In the genomic region with DNA sequence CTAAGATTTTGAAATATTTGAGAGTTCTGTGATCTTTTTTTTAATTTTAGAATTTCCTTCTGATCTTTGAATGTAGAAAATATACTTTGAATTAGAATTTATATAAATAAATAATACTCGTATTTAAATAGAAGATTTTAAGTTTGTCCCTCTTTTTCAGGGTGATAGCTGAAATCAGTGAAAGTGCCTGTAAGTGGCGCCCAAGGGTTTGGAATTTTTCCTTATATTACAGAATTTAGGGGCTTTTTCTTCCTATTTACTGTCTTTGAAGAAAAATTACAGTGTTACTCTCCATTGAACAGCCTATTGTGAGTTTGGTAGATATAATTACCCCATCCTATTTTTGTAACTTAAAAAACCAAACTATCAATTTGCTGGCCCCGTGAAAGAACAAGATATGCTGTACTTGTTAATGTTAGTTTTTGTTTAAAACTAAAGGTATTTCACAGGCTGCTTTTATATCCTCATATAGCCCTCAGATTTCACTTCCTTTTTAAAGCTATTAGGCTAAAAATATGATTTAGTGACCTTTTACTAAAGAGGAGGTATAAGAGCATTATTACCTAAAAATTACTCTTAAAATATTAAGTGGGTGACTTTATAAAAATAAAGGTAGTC, we compare ENCODE assay signal across 1 cellular context.
TF ChIP-seq lines count a peak whose summit lies in the region.

No MANE protein-coding gene starts in this region.

TF ChIP-seq in WTC11, 78 proteins besides CTCF, POLR2A, EP300 and RAD21 (continued from another document):
- TF ChIP-seq, protein P1, sequence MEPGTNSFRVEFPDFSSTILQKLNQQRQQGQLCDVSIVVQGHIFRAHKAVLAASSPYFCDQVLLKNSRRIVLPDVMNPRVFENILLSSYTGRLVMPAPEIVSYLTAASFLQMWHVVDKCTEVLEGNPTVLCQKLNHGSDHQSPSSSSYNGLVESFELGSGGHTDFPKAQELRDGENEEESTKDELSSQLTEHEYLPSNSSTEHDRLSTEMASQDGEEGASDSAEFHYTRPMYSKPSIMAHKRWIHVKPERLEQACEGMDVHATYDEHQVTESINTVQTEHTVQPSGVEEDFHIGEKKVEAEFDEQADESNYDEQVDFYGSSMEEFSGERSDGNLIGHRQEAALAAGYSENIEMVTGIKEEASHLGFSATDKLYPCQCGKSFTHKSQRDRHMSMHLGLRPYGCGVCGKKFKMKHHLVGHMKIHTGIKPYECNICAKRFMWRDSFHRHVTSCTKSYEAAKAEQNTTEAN (CRISPR knock-in tag; IDR thresholded peaks at IDR 0.05) = no peak
- TF ChIP-seq NR1H2 (CRISPR knock-in tag; IDR thresholded peaks at IDR 0.05) (no peak), ZNF121 (CRISPR knock-in tag; IDR thresholded peaks at IDR 0.05) (no peak), MXD4 (CRISPR knock-in tag; IDR thresholded peaks at IDR 0.05; ENCODE audit: borderline replicate concordance) (no peak), TEAD4 (CRISPR knock-in tag; IDR thresholded peaks at IDR 0.05) (no peak), ZNF138 (CRISPR knock-in tag; conservative IDR thresholded peaks at IDR 0.05) (no peak), NR3C1 (CRISPR knock-in tag; conservative IDR thresholded peaks at IDR 0.05; ENCODE audit: low read depth) (no peak)
- TF ChIP-seq, protein P2, sequence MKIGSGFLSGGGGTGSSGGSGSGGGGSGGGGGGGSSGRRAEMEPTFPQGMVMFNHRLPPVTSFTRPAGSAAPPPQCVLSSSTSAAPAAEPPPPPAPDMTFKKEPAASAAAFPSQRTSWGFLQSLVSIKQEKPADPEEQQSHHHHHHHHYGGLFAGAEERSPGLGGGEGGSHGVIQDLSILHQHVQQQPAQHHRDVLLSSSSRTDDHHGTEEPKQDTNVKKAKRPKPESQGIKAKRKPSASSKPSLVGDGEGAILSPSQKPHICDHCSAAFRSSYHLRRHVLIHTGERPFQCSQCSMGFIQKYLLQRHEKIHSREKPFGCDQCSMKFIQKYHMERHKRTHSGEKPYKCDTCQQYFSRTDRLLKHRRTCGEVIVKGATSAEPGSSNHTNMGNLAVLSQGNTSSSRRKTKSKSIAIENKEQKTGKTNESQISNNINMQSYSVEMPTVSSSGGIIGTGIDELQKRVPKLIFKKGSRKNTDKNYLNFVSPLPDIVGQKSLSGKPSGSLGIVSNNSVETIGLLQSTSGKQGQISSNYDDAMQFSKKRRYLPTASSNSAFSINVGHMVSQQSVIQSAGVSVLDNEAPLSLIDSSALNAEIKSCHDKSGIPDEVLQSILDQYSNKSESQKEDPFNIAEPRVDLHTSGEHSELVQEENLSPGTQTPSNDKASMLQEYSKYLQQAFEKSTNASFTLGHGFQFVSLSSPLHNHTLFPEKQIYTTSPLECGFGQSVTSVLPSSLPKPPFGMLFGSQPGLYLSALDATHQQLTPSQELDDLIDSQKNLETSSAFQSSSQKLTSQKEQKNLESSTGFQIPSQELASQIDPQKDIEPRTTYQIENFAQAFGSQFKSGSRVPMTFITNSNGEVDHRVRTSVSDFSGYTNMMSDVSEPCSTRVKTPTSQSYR (CRISPR knock-in tag; IDR thresholded peaks at IDR 0.05) = no peak
- TF ChIP-seq, protein P3, sequence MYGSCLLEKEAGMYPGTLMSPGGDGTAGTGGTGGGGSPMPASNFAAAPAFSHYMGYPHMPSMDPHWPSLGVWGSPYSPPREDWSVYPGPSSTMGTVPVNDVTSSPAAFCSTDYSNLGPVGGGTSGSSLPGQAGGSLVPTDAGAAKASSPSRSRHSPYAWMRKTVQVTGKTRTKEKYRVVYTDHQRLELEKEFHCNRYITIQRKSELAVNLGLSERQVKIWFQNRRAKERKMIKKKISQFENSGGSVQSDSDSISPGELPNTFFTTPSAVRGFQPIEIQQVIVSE (CRISPR knock-in tag; IDR thresholded peaks at IDR 0.05; ENCODE audit: borderline replicate concordance) = no peak
- TF ChIP-seq, protein P4, sequence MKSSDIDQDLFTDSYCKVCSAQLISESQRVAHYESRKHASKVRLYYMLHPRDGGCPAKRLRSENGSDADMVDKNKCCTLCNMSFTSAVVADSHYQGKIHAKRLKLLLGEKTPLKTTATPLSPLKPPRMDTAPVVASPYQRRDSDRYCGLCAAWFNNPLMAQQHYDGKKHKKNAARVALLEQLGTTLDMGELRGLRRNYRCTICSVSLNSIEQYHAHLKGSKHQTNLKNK (CRISPR knock-in tag; IDR thresholded peaks at IDR 0.05) = no peak
